In genomic region chr19:41083516-41083915, GRCh38 we compare ENCODE assay signal across 24 cellular contexts. TPM values are rescaled to one million over a fixed set of nuclear protein-coding genes. Genes with fewer than 3 reads are reported as not detected.
"Had no signal": no experiment of that assay in that cellular context is flagged by ENCODE, and none has a peak within 500 bp of the region (broad histone marks: within the 10 kb centered on the region; RNA-seq: fewer than 3 reads in every experiment).

No MANE protein-coding gene starts in this region.

- H3K27ac ChIP-seq: body of pancreas, dorsolateral prefrontal cortex, epithelial cell of prostate, sigmoid colon, spleen, thoracic aorta had no signal

- H3K4me3 ChIP-seq: body of pancreas, dorsolateral prefrontal cortex, lung, sigmoid colon, spleen, thoracic aorta had no signal

- H3K4me3 Mint-ChIP-seq: activated CD4-positive, alpha-beta memory T cell treated with anti-CD3 and anti-CD28 coated beads, Interleukin-2, amount 10 ng/mL, durations not matched to agents 7 days and 5 days; activated CD8-positive, alpha-beta memory T cell treated with anti-CD3 and anti-CD28 coated beads, Interleukin-2, amount 10 ng/mL, durations not matched to agents 7 days and 5 days; activated naive CD8-positive, alpha-beta T cell treated with anti-CD3 and anti-CD28 coated beads for 36 hours; activated T-helper 17 cell treated with anti-CD3 and anti-CD28 coated beads, Interleukin-2, amount 50 U/mL, for 72 hours; nephron progenitor cell; stimulated activated memory B cell treated with anti-CD40 and anti-IgM and Interleukin-4, amounts not matched to agents 10 μg/mL and 1 μg/mL and 100 μg/mL, for 72 hours had no signal

- H3K27me3 ChIP-seq: body of pancreas had no signal

- H3K27ac Mint-ChIP-seq: activated CD4-positive, alpha-beta memory T cell treated with anti-CD3 and anti-CD28 coated beads, Interleukin-2, amount 10 ng/mL, durations not matched to agents 7 days and 5 days; activated CD8-positive, alpha-beta memory T cell treated with anti-CD3 and anti-CD28 coated beads, Interleukin-2, amount 10 ng/mL, durations not matched to agents 7 days and 5 days; activated naive CD8-positive, alpha-beta T cell treated with anti-CD3 and anti-CD28 coated beads for 36 hours; activated T-helper 17 cell treated with anti-CD3 and anti-CD28 coated beads, Interleukin-2, amount 50 U/mL, for 72 hours; nephron progenitor cell; stimulated activated memory B cell treated with anti-CD40 and anti-IgM and Interleukin-4, amounts not matched to agents 10 μg/mL and 1 μg/mL and 100 μg/mL, for 72 hours had no signal

- H3K9me3 ChIP-seq: body of pancreas had no signal

- H3K4me1 ChIP-seq: body of pancreas, sigmoid colon, spleen had no signal

- DNase-seq: activated CD4-positive, alpha-beta memory T cell treated with anti-CD3 and anti-CD28 coated beads, Interleukin-2, amount 10 ng/mL, durations not matched to agents 7 days and 5 days; activated CD4-positive, alpha-beta T cell treated with anti-CD3 and anti-CD28 coated beads for 48 hours; activated CD4-positive, CD25-positive, alpha-beta regulatory T cell; activated CD8-positive, alpha-beta memory T cell treated with anti-CD3 and anti-CD28 coated beads, Interleukin-2, amount 10 ng/mL, durations not matched to agents 7 days and 5 days; activated naive CD4-positive, alpha-beta T cell; activated naive CD8-positive, alpha-beta T cell treated with anti-CD3 and anti-CD28 coated beads for 36 hours; activated T-cell treated with anti-CD3 and anti-CD28 coated beads, Interleukin-2, amount 50 U/mL, for 1 hour; body of pancreas; caudate nucleus; dorsolateral prefrontal cortex; foreskin fibroblast; midbrain; nephron progenitor cell; nucleus accumbens; sigmoid colon; spleen; stimulated activated CD4-positive, alpha-beta T cell treated with anti-CD3 and anti-CD28 coated beads, Interleukin-4, amount 100 ng/mL, for 4 hours had no signal

- ATAC-seq: activated CD8-positive, alpha-beta memory T cell treated with anti-CD3 and anti-CD28 coated beads, Interleukin-2, amount 10 ng/mL, durations not matched to agents 7 days and 5 days; activated T-helper 17 cell treated with anti-CD3 and anti-CD28 coated beads, Interleukin-2, amount 50 U/mL, for 72 hours; body of pancreas; stimulated activated memory B cell treated with anti-CD40 and anti-IgM and Interleukin-4, amounts not matched to agents 10 μg/mL and 1 μg/mL and 100 μg/mL, for 72 hours had no signal

- H3K36me3 ChIP-seq: sigmoid colon, spleen, thoracic aorta had no signal

- H3K36me3 Mint-ChIP-seq: activated CD8-positive, alpha-beta memory T cell treated with anti-CD3 and anti-CD28 coated beads, Interleukin-2, amount 10 ng/mL, durations not matched to agents 7 days and 5 days; stimulated activated memory B cell treated with anti-CD40 and anti-IgM and Interleukin-4, amounts not matched to agents 10 μg/mL and 1 μg/mL and 100 μg/mL, for 72 hours had no signal

- H3K4me1 Mint-ChIP-seq: activated CD4-positive, alpha-beta memory T cell treated with anti-CD3 and anti-CD28 coated beads, Interleukin-2, amount 10 ng/mL, durations not matched to agents 7 days and 5 days; activated CD8-positive, alpha-beta memory T cell treated with anti-CD3 and anti-CD28 coated beads, Interleukin-2, amount 10 ng/mL, durations not matched to agents 7 days and 5 days; activated naive CD8-positive, alpha-beta T cell treated with anti-CD3 and anti-CD28 coated beads for 36 hours; activated T-helper 17 cell treated with anti-CD3 and anti-CD28 coated beads, Interleukin-2, amount 50 U/mL, for 72 hours; nephron progenitor cell; stimulated activated memory B cell treated with anti-CD40 and anti-IgM and Interleukin-4, amounts not matched to agents 10 μg/mL and 1 μg/mL and 100 μg/mL, for 72 hours had no signal

RNA-seq across cellular contexts. Expression of gene CYP2A13, which starts 4.7 kb away (rescaled TPM):
- total RNA-seq: activated CD4-positive, alpha-beta memory T cell treated with anti-CD3 and anti-CD28 coated beads, Interleukin-2, amount 10 ng/mL, durations not matched to agents 7 days and 5 days; activated CD8-positive, alpha-beta memory T cell treated with anti-CD3 and anti-CD28 coated beads, Interleukin-2, amount 10 ng/mL, durations not matched to agents 7 days and 5 days; activated naive CD8-positive, alpha-beta T cell treated with anti-CD3 and anti-CD28 coated beads for 36 hours; activated T-helper 17 cell treated with anti-CD3 and anti-CD28 coated beads, Interleukin-2, amount 50 U/mL, for 72 hours; body of pancreas; dorsolateral prefrontal cortex; glomerular endothelial cell; sigmoid colon; spleen; thoracic aorta; ureter had no signal
- polyA plus RNA-seq: sigmoid colon, spleen had no signal

RNA-seq across cellular contexts. Expression of gene CYP2F1, which starts 30.7 kb away (rescaled TPM):
- total RNA-seq: activated CD4-positive, alpha-beta memory T cell treated with anti-CD3 and anti-CD28 coated beads, Interleukin-2, amount 10 ng/mL, durations not matched to agents 7 days and 5 days; activated CD8-positive, alpha-beta memory T cell treated with anti-CD3 and anti-CD28 coated beads, Interleukin-2, amount 10 ng/mL, durations not matched to agents 7 days and 5 days; activated naive CD8-positive, alpha-beta T cell treated with anti-CD3 and anti-CD28 coated beads for 36 hours; body of pancreas; dorsolateral prefrontal cortex; glomerular endothelial cell; sigmoid colon; spleen; thoracic aorta; ureter had no signal
- polyA plus RNA-seq: sigmoid colon, spleen had no signal
